2 cellular contexts compared by ENCODE assay signal in the genomic region with DNA sequence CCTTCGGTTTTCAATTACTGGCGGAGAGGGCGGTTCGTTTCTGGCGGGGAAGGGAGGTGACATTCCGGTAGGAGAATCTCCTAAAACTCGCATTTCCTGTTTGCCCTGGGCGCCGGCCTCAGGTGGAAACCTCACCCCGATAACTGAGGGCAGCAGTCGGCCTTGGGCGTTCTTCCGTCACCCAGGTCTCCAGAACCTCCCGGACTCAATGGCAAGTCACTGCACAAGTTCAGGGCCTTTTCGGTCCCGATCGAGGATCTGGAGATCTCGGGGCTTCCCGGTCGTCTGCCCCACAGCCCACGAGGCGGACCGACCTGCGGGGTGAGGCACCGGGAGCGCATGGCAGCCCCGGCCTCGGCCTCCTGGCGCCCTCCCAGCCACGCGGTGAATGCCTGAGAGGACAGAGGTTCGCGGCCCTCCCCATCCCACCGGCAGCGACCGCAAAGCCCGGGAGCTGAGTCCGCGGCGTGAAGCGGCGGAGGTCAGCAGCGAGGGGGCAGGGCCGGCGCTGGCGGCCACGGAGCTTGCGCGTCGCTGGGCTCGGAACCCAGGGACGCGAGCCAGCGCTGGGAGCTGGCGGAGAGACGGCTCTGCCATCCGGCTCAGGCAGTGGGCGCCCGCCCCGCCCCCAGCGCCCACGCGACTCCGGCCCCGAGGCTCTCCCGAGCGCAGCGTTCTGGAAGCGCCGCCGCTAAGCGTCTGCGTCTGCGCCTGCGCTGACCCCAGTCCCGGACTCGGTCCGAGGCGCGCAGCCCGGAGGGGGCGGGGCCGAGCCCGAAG.
TF ChIP-seq lines count a peak whose summit lies in the region.

No MANE protein-coding gene starts in this region.

TF ChIP-seq in A549, 52 proteins besides CTCF, POLR2A, EP300 and RAD21 (continued from another document and continues in another):
- TF ChIP-seq, protein P1, sequence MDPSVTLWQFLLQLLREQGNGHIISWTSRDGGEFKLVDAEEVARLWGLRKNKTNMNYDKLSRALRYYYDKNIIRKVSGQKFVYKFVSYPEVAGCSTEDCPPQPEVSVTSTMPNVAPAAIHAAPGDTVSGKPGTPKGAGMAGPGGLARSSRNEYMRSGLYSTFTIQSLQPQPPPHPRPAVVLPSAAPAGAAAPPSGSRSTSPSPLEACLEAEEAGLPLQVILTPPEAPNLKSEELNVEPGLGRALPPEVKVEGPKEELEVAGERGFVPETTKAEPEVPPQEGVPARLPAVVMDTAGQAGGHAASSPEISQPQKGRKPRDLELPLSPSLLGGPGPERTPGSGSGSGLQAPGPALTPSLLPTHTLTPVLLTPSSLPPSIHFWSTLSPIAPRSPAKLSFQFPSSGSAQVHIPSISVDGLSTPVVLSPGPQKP (IDR thresholded peaks at IDR 0.05; ENCODE audit: low read depth, low read length) = no peak
- TF ChIP-seq, protein P2, sequence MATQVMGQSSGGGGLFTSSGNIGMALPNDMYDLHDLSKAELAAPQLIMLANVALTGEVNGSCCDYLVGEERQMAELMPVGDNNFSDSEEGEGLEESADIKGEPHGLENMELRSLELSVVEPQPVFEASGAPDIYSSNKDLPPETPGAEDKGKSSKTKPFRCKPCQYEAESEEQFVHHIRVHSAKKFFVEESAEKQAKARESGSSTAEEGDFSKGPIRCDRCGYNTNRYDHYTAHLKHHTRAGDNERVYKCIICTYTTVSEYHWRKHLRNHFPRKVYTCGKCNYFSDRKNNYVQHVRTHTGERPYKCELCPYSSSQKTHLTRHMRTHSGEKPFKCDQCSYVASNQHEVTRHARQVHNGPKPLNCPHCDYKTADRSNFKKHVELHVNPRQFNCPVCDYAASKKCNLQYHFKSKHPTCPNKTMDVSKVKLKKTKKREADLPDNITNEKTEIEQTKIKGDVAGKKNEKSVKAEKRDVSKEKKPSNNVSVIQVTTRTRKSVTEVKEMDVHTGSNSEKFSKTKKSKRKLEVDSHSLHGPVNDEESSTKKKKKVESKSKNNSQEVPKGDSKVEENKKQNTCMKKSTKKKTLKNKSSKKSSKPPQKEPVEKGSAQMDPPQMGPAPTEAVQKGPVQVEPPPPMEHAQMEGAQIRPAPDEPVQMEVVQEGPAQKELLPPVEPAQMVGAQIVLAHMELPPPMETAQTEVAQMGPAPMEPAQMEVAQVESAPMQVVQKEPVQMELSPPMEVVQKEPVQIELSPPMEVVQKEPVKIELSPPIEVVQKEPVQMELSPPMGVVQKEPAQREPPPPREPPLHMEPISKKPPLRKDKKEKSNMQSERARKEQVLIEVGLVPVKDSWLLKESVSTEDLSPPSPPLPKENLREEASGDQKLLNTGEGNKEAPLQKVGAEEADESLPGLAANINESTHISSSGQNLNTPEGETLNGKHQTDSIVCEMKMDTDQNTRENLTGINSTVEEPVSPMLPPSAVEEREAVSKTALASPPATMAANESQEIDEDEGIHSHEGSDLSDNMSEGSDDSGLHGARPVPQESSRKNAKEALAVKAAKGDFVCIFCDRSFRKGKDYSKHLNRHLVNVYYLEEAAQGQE (IDR thresholded peaks at IDR 0.05) = no peak
- no peak for TF ChIP-seq CEBPB (IDR thresholded peaks at IDR 0.05)
- TF ChIP-seq TFCP2L1 (CRISPR knock-in tag; IDR thresholded peaks at IDR 0.05) = peak; percentile 62; the same call in 1 of the 2 replicates
- TF ChIP-seq MAZ (IDR thresholded peaks at IDR 0.05; ENCODE audit: borderline replicate concordance, low read depth, low read length) = 0 out of 2 replicates have a peak, but pooled peaks have one; percentile 44
- TF ChIP-seq, protein P3, sequence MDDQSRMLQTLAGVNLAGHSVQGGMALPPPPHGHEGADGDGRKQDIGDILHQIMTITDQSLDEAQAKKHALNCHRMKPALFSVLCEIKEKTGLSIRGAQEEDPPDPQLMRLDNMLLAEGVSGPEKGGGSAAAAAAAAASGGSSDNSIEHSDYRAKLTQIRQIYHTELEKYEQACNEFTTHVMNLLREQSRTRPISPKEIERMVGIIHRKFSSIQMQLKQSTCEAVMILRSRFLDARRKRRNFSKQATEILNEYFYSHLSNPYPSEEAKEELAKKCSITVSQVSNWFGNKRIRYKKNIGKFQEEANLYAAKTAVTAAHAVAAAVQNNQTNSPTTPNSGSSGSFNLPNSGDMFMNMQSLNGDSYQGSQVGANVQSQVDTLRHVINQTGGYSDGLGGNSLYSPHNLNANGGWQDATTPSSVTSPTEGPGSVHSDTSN (IDR thresholded peaks at IDR 0.05) = no peak
- TF ChIP-seq RCOR1 (IDR thresholded peaks at IDR 0.05; ENCODE audit: low read depth, low read length) = no peak
- TF ChIP-seq NFE2L2 (conservative IDR thresholded peaks at IDR 0.05; ENCODE audit: low read length) = no peak
- TF ChIP-seq HOXB13 (CRISPR knock-in tag; IDR thresholded peaks at IDR 0.05; ENCODE audit: low read depth) = peak; percentile 64
- TF ChIP-seq PHF8 (IDR thresholded peaks at IDR 0.05; ENCODE audit: borderline replicate concordance, low read depth) = peak; percentile 57; the same call in 1 of the 2 replicates
- no peak for TF ChIP-seq EHF (CRISPR knock-in tag; IDR thresholded peaks at IDR 0.05)
- 0 out of 3 replicates have a peak, but pooled peaks have one; percentile 17 for TF ChIP-seq SMC3 (IDR thresholded peaks at IDR 0.05)
- TF ChIP-seq, protein P4, sequence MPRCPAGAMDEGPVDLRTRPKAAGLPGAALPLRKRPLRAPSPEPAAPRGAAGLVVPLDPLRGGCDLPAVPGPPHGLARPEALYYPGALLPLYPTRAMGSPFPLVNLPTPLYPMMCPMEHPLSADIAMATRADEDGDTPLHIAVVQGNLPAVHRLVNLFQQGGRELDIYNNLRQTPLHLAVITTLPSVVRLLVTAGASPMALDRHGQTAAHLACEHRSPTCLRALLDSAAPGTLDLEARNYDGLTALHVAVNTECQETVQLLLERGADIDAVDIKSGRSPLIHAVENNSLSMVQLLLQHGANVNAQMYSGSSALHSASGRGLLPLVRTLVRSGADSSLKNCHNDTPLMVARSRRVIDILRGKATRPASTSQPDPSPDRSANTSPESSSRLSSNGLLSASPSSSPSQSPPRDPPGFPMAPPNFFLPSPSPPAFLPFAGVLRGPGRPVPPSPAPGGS (IDR thresholded peaks at IDR 0.05) = peak; percentile 78; the same call in 1 of the 3 replicates
- no peak for TF ChIP-seq JUNB (IDR thresholded peaks at IDR 0.05)
- no peak for TF ChIP-seq CHD4 (IDR thresholded peaks at IDR 0.05; ENCODE audit: borderline replicate concordance)
- TF ChIP-seq MYC (IDR thresholded peaks at IDR 0.05; ENCODE audit: borderline replicate concordance, low read length) = peak; percentile 86
- peak; percentile 15 to 93; a peak in 3 of 5 replicates for TF ChIP-seq JUN (IDR thresholded peaks at IDR 0.05)
- TF ChIP-seq FOSL2 (IDR thresholded peaks at IDR 0.05) = no peak
- peak; percentile 21; the same call in 1 of the 2 replicates for TF ChIP-seq FOSL2 (CRISPR knock-in tag; IDR thresholded peaks at IDR 0.05)
- no peak for TF ChIP-seq CHD2 (IDR thresholded peaks at IDR 0.05; ENCODE audit: low read length, partially characterized antibody)
- no peak for TF ChIP-seq EHMT2 (IDR thresholded peaks at IDR 0.05; ENCODE audit: low read depth)

TF ChIP-seq in WTC11, 78 proteins besides CTCF, POLR2A, EP300 and RAD21 (continued from another document and continues in another):
- 0 out of 2 replicates have a peak, but pooled peaks have one; percentile 53 for TF ChIP-seq NFE2L1 (CRISPR knock-in tag; IDR thresholded peaks at IDR 0.05)
- TF ChIP-seq, protein P5, sequence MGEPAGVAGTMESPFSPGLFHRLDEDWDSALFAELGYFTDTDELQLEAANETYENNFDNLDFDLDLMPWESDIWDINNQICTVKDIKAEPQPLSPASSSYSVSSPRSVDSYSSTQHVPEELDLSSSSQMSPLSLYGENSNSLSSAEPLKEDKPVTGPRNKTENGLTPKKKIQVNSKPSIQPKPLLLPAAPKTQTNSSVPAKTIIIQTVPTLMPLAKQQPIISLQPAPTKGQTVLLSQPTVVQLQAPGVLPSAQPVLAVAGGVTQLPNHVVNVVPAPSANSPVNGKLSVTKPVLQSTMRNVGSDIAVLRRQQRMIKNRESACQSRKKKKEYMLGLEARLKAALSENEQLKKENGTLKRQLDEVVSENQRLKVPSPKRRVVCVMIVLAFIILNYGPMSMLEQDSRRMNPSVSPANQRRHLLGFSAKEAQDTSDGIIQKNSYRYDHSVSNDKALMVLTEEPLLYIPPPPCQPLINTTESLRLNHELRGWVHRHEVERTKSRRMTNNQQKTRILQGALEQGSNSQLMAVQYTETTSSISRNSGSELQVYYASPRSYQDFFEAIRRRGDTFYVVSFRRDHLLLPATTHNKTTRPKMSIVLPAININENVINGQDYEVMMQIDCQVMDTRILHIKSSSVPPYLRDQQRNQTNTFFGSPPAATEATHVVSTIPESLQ (CRISPR knock-in tag; IDR thresholded peaks at IDR 0.05) = no peak
- TF ChIP-seq PRRX2 (CRISPR knock-in tag; IDR thresholded peaks at IDR 0.05) = no peak
- TF ChIP-seq TCF7 (CRISPR knock-in tag; IDR thresholded peaks at IDR 0.05; ENCODE audit: low read depth) = 0 out of 2 replicates have a peak, but pooled peaks have one; percentile 88
- no peak for TF ChIP-seq CREB1 (CRISPR knock-in tag; IDR thresholded peaks at IDR 0.05)
- TF ChIP-seq, protein P6, sequence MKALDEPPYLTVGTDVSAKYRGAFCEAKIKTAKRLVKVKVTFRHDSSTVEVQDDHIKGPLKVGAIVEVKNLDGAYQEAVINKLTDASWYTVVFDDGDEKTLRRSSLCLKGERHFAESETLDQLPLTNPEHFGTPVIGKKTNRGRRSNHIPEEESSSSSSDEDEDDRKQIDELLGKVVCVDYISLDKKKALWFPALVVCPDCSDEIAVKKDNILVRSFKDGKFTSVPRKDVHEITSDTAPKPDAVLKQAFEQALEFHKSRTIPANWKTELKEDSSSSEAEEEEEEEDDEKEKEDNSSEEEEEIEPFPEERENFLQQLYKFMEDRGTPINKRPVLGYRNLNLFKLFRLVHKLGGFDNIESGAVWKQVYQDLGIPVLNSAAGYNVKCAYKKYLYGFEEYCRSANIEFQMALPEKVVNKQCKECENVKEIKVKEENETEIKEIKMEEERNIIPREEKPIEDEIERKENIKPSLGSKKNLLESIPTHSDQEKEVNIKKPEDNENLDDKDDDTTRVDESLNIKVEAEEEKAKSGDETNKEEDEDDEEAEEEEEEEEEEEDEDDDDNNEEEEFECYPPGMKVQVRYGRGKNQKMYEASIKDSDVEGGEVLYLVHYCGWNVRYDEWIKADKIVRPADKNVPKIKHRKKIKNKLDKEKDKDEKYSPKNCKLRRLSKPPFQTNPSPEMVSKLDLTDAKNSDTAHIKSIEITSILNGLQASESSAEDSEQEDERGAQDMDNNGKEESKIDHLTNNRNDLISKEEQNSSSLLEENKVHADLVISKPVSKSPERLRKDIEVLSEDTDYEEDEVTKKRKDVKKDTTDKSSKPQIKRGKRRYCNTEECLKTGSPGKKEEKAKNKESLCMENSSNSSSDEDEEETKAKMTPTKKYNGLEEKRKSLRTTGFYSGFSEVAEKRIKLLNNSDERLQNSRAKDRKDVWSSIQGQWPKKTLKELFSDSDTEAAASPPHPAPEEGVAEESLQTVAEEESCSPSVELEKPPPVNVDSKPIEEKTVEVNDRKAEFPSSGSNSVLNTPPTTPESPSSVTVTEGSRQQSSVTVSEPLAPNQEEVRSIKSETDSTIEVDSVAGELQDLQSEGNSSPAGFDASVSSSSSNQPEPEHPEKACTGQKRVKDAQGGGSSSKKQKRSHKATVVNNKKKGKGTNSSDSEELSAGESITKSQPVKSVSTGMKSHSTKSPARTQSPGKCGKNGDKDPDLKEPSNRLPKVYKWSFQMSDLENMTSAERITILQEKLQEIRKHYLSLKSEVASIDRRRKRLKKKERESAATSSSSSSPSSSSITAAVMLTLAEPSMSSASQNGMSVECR (CRISPR knock-in tag; IDR thresholded peaks at IDR 0.05; ENCODE audit: borderline replicate concordance) = peak; percentile 90
- TF ChIP-seq NR3C1 (CRISPR knock-in tag; conservative IDR thresholded peaks at IDR 0.05; ENCODE audit: low read depth) = no peak
- TF ChIP-seq, protein P7, sequence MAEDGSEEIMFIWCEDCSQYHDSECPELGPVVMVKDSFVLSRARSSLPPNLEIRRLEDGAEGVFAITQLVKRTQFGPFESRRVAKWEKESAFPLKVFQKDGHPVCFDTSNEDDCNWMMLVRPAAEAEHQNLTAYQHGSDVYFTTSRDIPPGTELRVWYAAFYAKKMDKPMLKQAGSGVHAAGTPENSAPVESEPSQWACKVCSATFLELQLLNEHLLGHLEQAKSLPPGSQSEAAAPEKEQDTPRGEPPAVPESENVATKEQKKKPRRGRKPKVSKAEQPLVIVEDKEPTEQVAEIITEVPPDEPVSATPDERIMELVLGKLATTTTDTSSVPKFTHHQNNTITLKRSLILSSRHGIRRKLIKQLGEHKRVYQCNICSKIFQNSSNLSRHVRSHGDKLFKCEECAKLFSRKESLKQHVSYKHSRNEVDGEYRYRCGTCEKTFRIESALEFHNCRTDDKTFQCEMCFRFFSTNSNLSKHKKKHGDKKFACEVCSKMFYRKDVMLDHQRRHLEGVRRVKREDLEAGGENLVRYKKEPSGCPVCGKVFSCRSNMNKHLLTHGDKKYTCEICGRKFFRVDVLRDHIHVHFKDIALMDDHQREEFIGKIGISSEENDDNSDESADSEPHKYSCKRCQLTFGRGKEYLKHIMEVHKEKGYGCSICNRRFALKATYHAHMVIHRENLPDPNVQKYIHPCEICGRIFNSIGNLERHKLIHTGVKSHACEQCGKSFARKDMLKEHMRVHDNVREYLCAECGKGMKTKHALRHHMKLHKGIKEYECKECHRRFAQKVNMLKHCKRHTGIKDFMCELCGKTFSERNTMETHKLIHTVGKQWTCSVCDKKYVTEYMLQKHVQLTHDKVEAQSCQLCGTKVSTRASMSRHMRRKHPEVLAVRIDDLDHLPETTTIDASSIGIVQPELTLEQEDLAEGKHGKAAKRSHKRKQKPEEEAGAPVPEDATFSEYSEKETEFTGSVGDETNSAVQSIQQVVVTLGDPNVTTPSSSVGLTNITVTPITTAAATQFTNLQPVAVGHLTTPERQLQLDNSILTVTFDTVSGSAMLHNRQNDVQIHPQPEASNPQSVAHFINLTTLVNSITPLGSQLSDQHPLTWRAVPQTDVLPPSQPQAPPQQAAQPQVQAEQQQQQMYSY (CRISPR knock-in tag; IDR thresholded peaks at IDR 0.05) = no peak
- TF ChIP-seq RORB (CRISPR knock-in tag; IDR thresholded peaks at IDR 0.05) = no peak
- no peak for TF ChIP-seq MXD4 (CRISPR knock-in tag; IDR thresholded peaks at IDR 0.05; ENCODE audit: borderline replicate concordance)
- 0 out of 2 replicates have a peak, but pooled peaks have one; percentile 32 for TF ChIP-seq ZNF219 (CRISPR knock-in tag; IDR thresholded peaks at IDR 0.05; ENCODE audit: borderline replicate concordance)
- 0 out of 2 replicates have a peak, but pooled peaks have one; percentile 30 for TF ChIP-seq NR1H2 (CRISPR knock-in tag; IDR thresholded peaks at IDR 0.05)
- no peak for TF ChIP-seq ESRRA (CRISPR knock-in tag; IDR thresholded peaks at IDR 0.05; ENCODE audit: borderline replicate concordance)
- peak; percentile 68; the same call in 1 of the 2 replicates for TF ChIP-seq TEAD1 (CRISPR knock-in tag; IDR thresholded peaks at IDR 0.05)
- TF ChIP-seq KAT7 (CRISPR knock-in tag; IDR thresholded peaks at IDR 0.05; ENCODE audit: borderline replicate concordance) = no peak
- no peak for TF ChIP-seq ZNF671 (CRISPR knock-in tag; IDR thresholded peaks at IDR 0.05)
- no peak for TF ChIP-seq ZNF416 (CRISPR knock-in tag; IDR thresholded peaks at IDR 0.05)
- TF ChIP-seq TEAD4 (CRISPR knock-in tag; IDR thresholded peaks at IDR 0.05) = 0 out of 2 replicates have a peak, but pooled peaks have one; percentile 45
- TF ChIP-seq EMX1 (CRISPR knock-in tag; IDR thresholded peaks at IDR 0.05) = 0 out of 2 replicates have a peak, but pooled peaks have one; percentile 13
- no peak for TF ChIP-seq GABPB1 (CRISPR knock-in tag; IDR thresholded peaks at IDR 0.05)
- TF ChIP-seq, protein P8, sequence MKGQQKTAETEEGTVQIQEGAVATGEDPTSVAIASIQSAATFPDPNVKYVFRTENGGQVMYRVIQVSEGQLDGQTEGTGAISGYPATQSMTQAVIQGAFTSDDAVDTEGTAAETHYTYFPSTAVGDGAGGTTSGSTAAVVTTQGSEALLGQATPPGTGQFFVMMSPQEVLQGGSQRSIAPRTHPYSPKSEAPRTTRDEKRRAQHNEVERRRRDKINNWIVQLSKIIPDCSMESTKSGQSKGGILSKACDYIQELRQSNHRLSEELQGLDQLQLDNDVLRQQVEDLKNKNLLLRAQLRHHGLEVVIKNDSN (CRISPR knock-in tag; IDR thresholded peaks at IDR 0.05) = no peak
